ENCODE assay signal across 17 cellular contexts in genomic region chr3:72694398-72694797, GRCh38.
A peak's percentile ranks its signal among the peaks of the same experiment; 100 is the strongest.
DNase-seq lines count a peak whose midpoint lies in the region; ATAC-seq, FAIRE-seq and TF ChIP-seq lines count a peak whose summit lies in the region.
"Had no signal": no experiment of that assay in that cellular context is flagged by ENCODE, and none has a peak within 500 bp of the region (broad histone marks: within the 10 kb centered on the region; RNA-seq: fewer than 3 reads in every experiment).

No MANE protein-coding gene starts in this region.

- H3K36me3 Mint-ChIP-seq in nephron (ENCODE audit: low read depth) = no peaks in the 10 kb centered on the region
- no peaks in the 10 kb centered on the region for H3K36me3 Mint-ChIP-seq in activated CD8-positive, alpha-beta memory T cell treated with anti-CD3 and anti-CD28 coated beads, Interleukin-2, amount 10 ng/mL, durations not matched to agents 7 days and 5 days
- H3K36me3 Mint-ChIP-seq: T-cell had no signal

- no peak overlapping the region for H3K4me3 Mint-ChIP-seq in nephron
- H3K4me3 Mint-ChIP-seq in activated CD8-positive, alpha-beta memory T cell treated with anti-CD3 and anti-CD28 coated beads, Interleukin-2, amount 10 ng/mL, durations not matched to agents 7 days and 5 days = no peak overlapping the region
- H3K4me3 Mint-ChIP-seq: T-cell had no signal

- no peak overlapping the region for H3K4me2 ChIP-seq in fibroblast of lung (ENCODE audit: extremely low read depth, insufficient read depth, low read length)

- ATAC-seq in HG03097 (IDR thresholded peaks at IDR 0.05; ENCODE audit: low FRiP score, unreplicated experiment) = no peak
- ATAC-seq in activated CD8-positive, alpha-beta memory T cell treated with anti-CD3 and anti-CD28 coated beads, Interleukin-2, amount 10 ng/mL, durations not matched to agents 7 days and 5 days = no peak
- ATAC-seq: psoas muscle had no signal

- no peaks in the 10 kb centered on the region for H4K20me1 ChIP-seq in fibroblast of lung (ENCODE audit: control insufficient read depth, extremely low read depth, insufficient read depth, low read length)

- peaks cover 11% of the 10 kb centered on the region for H3K27me3 Mint-ChIP-seq in nephron (ENCODE audit: low read depth)
- peaks cover 3% of the 10 kb centered on the region for H3K27me3 Mint-ChIP-seq in activated CD8-positive, alpha-beta memory T cell treated with anti-CD3 and anti-CD28 coated beads, Interleukin-2, amount 10 ng/mL, durations not matched to agents 7 days and 5 days
- H3K27me3 Mint-ChIP-seq: T-cell had no signal

- no peak for FAIRE-seq in D721Med (lab: Jason Lieb, UNC)
- FAIRE-seq: small intestine had no signal

- H3K79me2 ChIP-seq in fibroblast of lung (ENCODE audit: control insufficient read depth, insufficient read depth, low read length) = no peaks in the 10 kb centered on the region

- H3K27me3 ChIP-seq in MG63 (no peaks in the 10 kb centered on the region), fibroblast of lung (ENCODE audit: control insufficient read depth, insufficient read depth, low read length) (peaks cover 3% of the 10 kb centered on the region)

- no peak overlapping the region for H3K27ac ChIP-seq in fibroblast of lung (ENCODE audit: insufficient read depth, low read length)
- H3K27ac ChIP-seq: psoas muscle had no signal

- H3K9ac ChIP-seq in fibroblast of lung (ENCODE audit: insufficient read depth, low read length) = no peak overlapping the region

- no peaks in the 10 kb centered on the region for H3K4me1 ChIP-seq in fibroblast of lung (ENCODE audit: control insufficient read depth, extremely low read depth, insufficient read depth, low read length)
- H3K4me1 ChIP-seq: psoas muscle had no signal

- no peaks in the 10 kb centered on the region for H3K9me3 Mint-ChIP-seq in nephron
- H3K9me3 Mint-ChIP-seq in activated CD8-positive, alpha-beta memory T cell treated with anti-CD3 and anti-CD28 coated beads, Interleukin-2, amount 10 ng/mL, durations not matched to agents 7 days and 5 days (ENCODE audit: low read depth) = no peaks in the 10 kb centered on the region
- H3K9me3 Mint-ChIP-seq: T-cell had no signal

- no peak overlapping the region for H3K4me3 ChIP-seq in MG63
- H3K4me3 ChIP-seq in fibroblast of lung (replicated peaks in 1 of 4; ENCODE audit: control extremely low read depth in 1 of 4, insufficient read depth in 1 of 4, low read depth in 3 of 4, low read length in 4 of 4) = no peak overlapping the region
- H3K4me3 ChIP-seq: psoas muscle had no signal

- H3K36me3 ChIP-seq in MG63 (no peaks in the 10 kb centered on the region), fibroblast of lung (ENCODE audit: control insufficient read depth, insufficient read depth, low read length) (no peaks in the 10 kb centered on the region)

- H3K27ac Mint-ChIP-seq in nephron = peak overlapping the region; percentile 34 to 49 (median 41)
- H3K27ac Mint-ChIP-seq in activated CD8-positive, alpha-beta memory T cell treated with anti-CD3 and anti-CD28 coated beads, Interleukin-2, amount 10 ng/mL, durations not matched to agents 7 days and 5 days = no peak overlapping the region
- H3K27ac Mint-ChIP-seq: T-cell had no signal

- CTCF ChIA-PET in activated CD8-positive, alpha-beta memory T cell treated with anti-CD3 and anti-CD28 coated beads, Interleukin-2, amount 10 ng/mL, durations not matched to agents 7 days and 5 days (lab: Charles Lee) = no interaction called here

- TF ChIP-seq CTCF in fibroblast of lung (conservative IDR thresholded peaks at IDR 0.05 in 1 of 2, IDR thresholded peaks at IDR 0.05 in 1 of 2; ENCODE audit: low read depth in 1 of 2, low read length in 2 of 2) = no peak
- TF ChIP-seq CTCF in nephron (IDR thresholded peaks at IDR 0.05; ENCODE audit: unreplicated experiment in 3 of 3) = no peak
- TF ChIP-seq CTCF in D721Med (IDR thresholded peaks at IDR 0.05; ENCODE audit: insufficient read depth, missing control alignments) = no peak

- peaks cover 30% of the 10 kb centered on the region for H3K4me1 Mint-ChIP-seq in nephron
- no peaks in the 10 kb centered on the region for H3K4me1 Mint-ChIP-seq in activated CD8-positive, alpha-beta memory T cell treated with anti-CD3 and anti-CD28 coated beads, Interleukin-2, amount 10 ng/mL, durations not matched to agents 7 days and 5 days

- H2AFZ ChIP-seq in fibroblast of lung (ENCODE audit: low read length) = no peak overlapping the region

- DNase-seq in ELF-1 (ENCODE audit: low read depth, low spot score) = peak; percentile 67
- peak; percentile 49 for DNase-seq in MG63
- DNase-seq in fibroblast of lung (ENCODE audit: low read depth in 2 of 2) = peak; percentile 24 to 71
- no peak for DNase-seq in NCI-H446 (lab: John Stamatoyannopoulos, UW)
- DNase-seq in activated CD8-positive, alpha-beta memory T cell treated with anti-CD3 and anti-CD28 coated beads, Interleukin-2, amount 10 ng/mL, durations not matched to agents 7 days and 5 days = no peak
- no peak for DNase-seq in D721Med (ENCODE audit: insufficient read length, low spot score)
- DNase-seq: activated gamma-delta T cell treated with Interleukin-2 at 50 U/mL for 16 hours, amygdala, C1 segment of cervical spinal cord, hippocampal formation, NCI-H1417, psoas muscle, Right ventricle myocardium superior, small intestine, T-cell had no signal

- H3K9me3 ChIP-seq in MG63 = no peaks in the 10 kb centered on the region
- H3K9me3 ChIP-seq in fibroblast of lung (ENCODE audit: control insufficient read depth, insufficient read depth, low read depth, low read length) = no peaks in the 10 kb centered on the region
- H3K9me3 ChIP-seq: psoas muscle had no signal

Comparison
In these comparisons a context has a peak if more than half of its experiments do, and no peak if none do; other contexts are left out.
1. DNase-seq: peak in ELF-1 (single experiment), MG63 (single experiment) and fibroblast of lung (2 of 2); none in NCI-H446 (0 of 2), activated CD8-positive, alpha-beta memory T cell treated with anti-CD3 and anti-CD28 coated beads, Interleukin-2, amount 10 ng/mL, durations not matched to agents 7 days and 5 days (single experiment) and D721Med (single experiment).